In the genomic region with DNA sequence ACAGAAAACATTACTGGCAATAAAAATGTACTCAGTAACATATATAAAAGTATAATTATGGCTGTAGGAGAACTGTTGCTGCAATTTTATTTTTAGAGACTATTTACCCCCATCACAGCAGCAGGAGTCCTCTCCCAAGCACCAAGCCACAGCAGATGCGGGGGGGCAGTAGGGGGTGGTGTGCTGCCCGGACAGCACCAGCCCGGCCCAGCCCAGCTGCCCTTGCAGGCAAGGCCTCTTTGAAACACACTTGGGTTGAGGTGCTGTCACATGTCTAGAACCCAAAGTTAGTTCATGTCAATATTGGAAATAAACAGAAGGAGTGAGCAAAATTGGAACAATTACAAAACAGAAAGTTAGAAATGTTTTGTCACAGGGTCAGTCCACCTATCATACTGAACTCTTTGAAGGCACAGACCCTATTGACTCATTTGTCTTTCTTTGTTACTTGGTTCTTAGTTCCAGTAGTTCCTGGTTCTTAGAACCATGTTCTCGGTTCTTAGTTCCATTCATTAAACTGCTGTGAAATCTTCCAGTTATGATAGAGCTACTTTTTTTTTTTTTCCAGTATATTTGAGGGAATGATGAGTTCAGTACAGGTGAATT, we compare ENCODE assay signal across 20 cellular contexts. TPM values are rescaled to one million over a fixed set of nuclear protein-coding genes. Genes with fewer than 3 reads are reported as not detected.
DNase-seq lines count a peak whose midpoint lies in the region; ATAC-seq lines count a peak whose summit lies in the region.
"Had no signal": no experiment of that assay in that cellular context is flagged by ENCODE, and none has a peak within 500 bp of the region (broad histone marks: within the 10 kb centered on the region; RNA-seq: fewer than 3 reads in every experiment).

No MANE protein-coding gene starts in this region.

- H3K4me3 Mint-ChIP-seq in activated CD8-positive, alpha-beta memory T cell treated with anti-CD3 and anti-CD28 coated beads, Interleukin-2, amount 10 ng/mL, durations not matched to agents 7 days and 5 days, result no peak overlapping the region
- H3K4me3 Mint-ChIP-seq in stimulated activated naive CD8-positive, alpha-beta T cell treated with anti-CD3 and anti-CD28 coated beads, Interleukin-15, amount 100 ng/mL, for 72 hours, result no peak overlapping the region
- H3K4me3 Mint-ChIP-seq: CD8-positive, alpha-beta memory T cell had no signal

- H3K9me3 Mint-ChIP-seq in activated CD8-positive, alpha-beta memory T cell treated with anti-CD3 and anti-CD28 coated beads, Interleukin-2, amount 10 ng/mL, durations not matched to agents 7 days and 5 days (ENCODE audit: low read depth), result no peaks in the 10 kb centered on the region
- no peaks in the 10 kb centered on the region for H3K9me3 Mint-ChIP-seq in stimulated activated naive CD8-positive, alpha-beta T cell treated with anti-CD3 and anti-CD28 coated beads, Interleukin-15, amount 100 ng/mL, for 72 hours
- H3K9me3 Mint-ChIP-seq: CD8-positive, alpha-beta memory T cell had no signal

- H3K4me1 ChIP-seq in iPS-20b (ENCODE audit: insufficient read depth, low read length), result peaks cover 12% of the 10 kb centered on the region; the same call in 1 of the 2 replicates

- no peak overlapping the region for H3K27ac ChIP-seq in iPS-20b (ENCODE audit: low read length)
- H3K27ac ChIP-seq: C4-2B had no signal

- H3K27me3 ChIP-seq in iPS-20b (ENCODE audit: insufficient read depth, low read length), result no peaks in the 10 kb centered on the region

- no peaks in the 10 kb centered on the region for H3K27me3 Mint-ChIP-seq in activated CD8-positive, alpha-beta memory T cell treated with anti-CD3 and anti-CD28 coated beads, Interleukin-2, amount 10 ng/mL, durations not matched to agents 7 days and 5 days
- H3K27me3 Mint-ChIP-seq in stimulated activated naive CD8-positive, alpha-beta T cell treated with anti-CD3 and anti-CD28 coated beads, Interleukin-15, amount 100 ng/mL, for 72 hours, result no peaks in the 10 kb centered on the region

- CTCF ChIA-PET in activated CD8-positive, alpha-beta memory T cell treated with anti-CD3 and anti-CD28 coated beads, Interleukin-2, amount 10 ng/mL, durations not matched to agents 7 days and 5 days (lab: Charles Lee), result interaction anchor here (1.2 to 1.3 kb wide), 2 partner anchors 125 to 184 kb away, joined by 3 read pairs; no protein-coding TSS in a partner anchor

- H3K4me3 ChIP-seq in iPS-20b (ENCODE audit: low read length), result no peak overlapping the region

- H3K4me1 Mint-ChIP-seq in activated CD8-positive, alpha-beta memory T cell treated with anti-CD3 and anti-CD28 coated beads, Interleukin-2, amount 10 ng/mL, durations not matched to agents 7 days and 5 days, result peaks cover 4% of the 10 kb centered on the region
- H3K4me1 Mint-ChIP-seq in stimulated activated naive CD8-positive, alpha-beta T cell treated with anti-CD3 and anti-CD28 coated beads, Interleukin-15, amount 100 ng/mL, for 72 hours, result no peaks in the 10 kb centered on the region
- H3K4me1 Mint-ChIP-seq: CD8-positive, alpha-beta memory T cell had no signal

- peak overlapping the region; percentile 18; the same call in 1 of the 2 replicates for H3K9ac ChIP-seq in iPS-20b (ENCODE audit: low read depth, low read length)

- peak; percentile 29 for DNase-seq in activated CD8-positive, alpha-beta memory T cell treated with anti-CD3 and anti-CD28 coated beads, Interleukin-2, amount 50 U/mL, for 48 hours
- DNase-seq in activated CD8-positive, alpha-beta memory T cell treated with anti-CD3 and anti-CD28 coated beads, Interleukin-2, amount 10 ng/mL, durations not matched to agents 7 days and 5 days, result no peak
- no peak for DNase-seq in stimulated activated naive CD8-positive, alpha-beta T cell treated with anti-CD3 and anti-CD28 coated beads, Interleukin-15, amount 100 ng/mL, for 72 hours
- DNase-seq in stimulated activated naive CD8-positive, alpha-beta T cell treated with anti-CD3 and anti-CD28 coated beads, Interleukin-15, Interleukin-2, amounts not matched to agents 100 U/mL and 50 U/mL, for 24 hours, result no peak
- DNase-seq in D341Med (ENCODE audit: low spot score), result no peak
- DNase-seq in HT-29 (ENCODE audit: low spot score), result no peak
- DNase-seq: Calu3; CD8-positive, alpha-beta memory T cell; GDM1; GOT3; Kasumi-1; NCI-H1417 treated with DMSO at 0.1 percent for 48 hours; NCI-H187; NCI-H446 treated with DMSO at 0.1 percent for 48 hours; NCI-H526 treated with DMSO at 0.1 percent for 48 hours; OCI-M1 had no signal

- ATAC-seq in activated CD8-positive, alpha-beta memory T cell treated with anti-CD3 and anti-CD28 coated beads, Interleukin-2, amount 10 ng/mL, durations not matched to agents 7 days and 5 days, result no peak
- ATAC-seq in stimulated activated naive CD8-positive, alpha-beta T cell treated with anti-CD3 and anti-CD28 coated beads, Interleukin-15, amount 100 ng/mL, for 72 hours, result no peak
- no peak for ATAC-seq in stimulated activated naive CD8-positive, alpha-beta T cell treated with anti-CD3 and anti-CD28 coated beads, Interleukin-15, Interleukin-2, amounts not matched to agents 100 U/mL and 50 U/mL, for 24 hours
- no peak for ATAC-seq in GM21526 (IDR thresholded peaks at IDR 0.05; ENCODE audit: low FRiP score, unreplicated experiment)
- ATAC-seq: Right ventricle myocardium inferior had no signal

- H3K9me3 ChIP-seq in iPS-20b (ENCODE audit: insufficient read depth, low read depth, low read length), result no peaks in the 10 kb centered on the region

- peaks cover 93% of the 10 kb centered on the region for H3K36me3 ChIP-seq in iPS-20b (ENCODE audit: insufficient read depth, low read depth, low read length)

- no peak overlapping the region for H3K27ac Mint-ChIP-seq in activated CD8-positive, alpha-beta memory T cell treated with anti-CD3 and anti-CD28 coated beads, Interleukin-2, amount 10 ng/mL, durations not matched to agents 7 days and 5 days
- H3K27ac Mint-ChIP-seq in stimulated activated naive CD8-positive, alpha-beta T cell treated with anti-CD3 and anti-CD28 coated beads, Interleukin-15, amount 100 ng/mL, for 72 hours, result peak overlapping the region; percentile 49

- peaks cover 56% of the 10 kb centered on the region for H3K36me3 Mint-ChIP-seq in activated CD8-positive, alpha-beta memory T cell treated with anti-CD3 and anti-CD28 coated beads, Interleukin-2, amount 10 ng/mL, durations not matched to agents 7 days and 5 days

RNA-seq across cellular contexts. Expression of gene CCNK, which starts 22.7 kb away (rescaled TPM):
- total RNA-seq in activated CD8-positive, alpha-beta memory T cell treated with anti-CD3 and anti-CD28 coated beads, Interleukin-2, amount 10 ng/mL, durations not matched to agents 7 days and 5 days, result 10 to 100 TPM; 82.9 to 84.3 TPM
- 7.1 and 12.4 TPM in 2 replicates for total RNA-seq in HT-29 (2014; rRNA removed; shearing (Covaris generic))

RNA-seq across cellular contexts. Expression of gene SETD3, which starts 23.3 kb away (rescaled TPM):
- 10 to 100 TPM; 53.9 to 61.4 TPM for total RNA-seq in activated CD8-positive, alpha-beta memory T cell treated with anti-CD3 and anti-CD28 coated beads, Interleukin-2, amount 10 ng/mL, durations not matched to agents 7 days and 5 days
- total RNA-seq in HT-29 (2014; rRNA removed; shearing (Covaris generic)), result 24.8 and 26.3 TPM in 2 replicates
